34 cellular contexts compared by ENCODE assay signal in genomic region chr19:742540-743075, GRCh38. TPM values are rescaled to one million over a fixed set of nuclear protein-coding genes. Genes with fewer than 3 reads are reported as not detected.
"Had no signal": no experiment of that assay in that cellular context is flagged by ENCODE, and none has a peak within 500 bp of the region (broad histone marks: within the 10 kb centered on the region; RNA-seq: fewer than 3 reads in every experiment).

No MANE protein-coding gene starts in this region.

- H3K36me3 ChIP-seq: gastrocnemius medialis, left lung, neutrophil, pancreas, thyroid gland had no signal

- ATAC-seq: esophagus mucosa, gastrocnemius medialis, left cardiac atrium, natural killer cell had no signal

- FAIRE-seq: islet of Langerhans, pancreas, urothelium cell line had no signal

- H3K4me3 ChIP-seq: dorsolateral prefrontal cortex, gastrocnemius medialis, left lung, pancreas, sigmoid colon, spleen, stomach, thyroid gland, upper lobe of left lung had no signal

- H3K27ac ChIP-seq: dorsolateral prefrontal cortex, epithelial cell of prostate, gastrocnemius medialis, left lung, neutrophil, pancreas, stomach, upper lobe of left lung had no signal

- DNase-seq: cerebellar nuclear complex; dorsolateral prefrontal cortex; effector CD8-positive, alpha-beta T cell; foreskin fibroblast; gastrocnemius medialis; hippocampal formation; left cardiac atrium; left lung; midbrain; natural killer cell; retina; sigmoid colon; spleen; stimulated activated CD4-positive, alpha-beta T cell treated with anti-CD3 and anti-CD28 coated beads, Interleukin-2, amount 100 ng/mL, for 48 hours; stimulated activated naive CD4-positive, alpha-beta T cell treated with Interleukin-2 at 50 U/mL for 16 hours had no signal

- H3K9me3 ChIP-seq: gastrocnemius medialis, pancreas, thyroid gland had no signal

- H3K4me1 ChIP-seq: gastrocnemius medialis, left lung, pancreas, sigmoid colon, upper lobe of left lung had no signal

- H3K27me3 ChIP-seq: dorsolateral prefrontal cortex, gastrocnemius medialis, left lung, neutrophil, pancreas, sigmoid colon, thyroid gland, upper lobe of left lung had no signal

RNA-seq across cellular contexts. Expression of gene MISP, which starts 8.3 kb away (rescaled TPM):
- total RNA-seq: natural killer cell, pulmonary artery endothelial cell, skeletal muscle tissue, spleen, subcutaneous adipose tissue had no signal

RNA-seq across cellular contexts. Expression of gene PRSS57, which starts 47.4 kb away (rescaled TPM):
- total RNA-seq: endodermal cell, esophagus mucosa, gastrocnemius medialis, glomerular endothelial cell, kidney epithelial cell, left cardiac atrium, left lung, lung microvascular endothelial cell, pancreas, posterior vena cava, sigmoid colon, skeletal muscle tissue, stomach, subcutaneous adipose tissue, temporal lobe, thyroid gland had no signal
- polyA plus RNA-seq: neural cell, pancreas, stomach had no signal
